In the genomic region with DNA sequence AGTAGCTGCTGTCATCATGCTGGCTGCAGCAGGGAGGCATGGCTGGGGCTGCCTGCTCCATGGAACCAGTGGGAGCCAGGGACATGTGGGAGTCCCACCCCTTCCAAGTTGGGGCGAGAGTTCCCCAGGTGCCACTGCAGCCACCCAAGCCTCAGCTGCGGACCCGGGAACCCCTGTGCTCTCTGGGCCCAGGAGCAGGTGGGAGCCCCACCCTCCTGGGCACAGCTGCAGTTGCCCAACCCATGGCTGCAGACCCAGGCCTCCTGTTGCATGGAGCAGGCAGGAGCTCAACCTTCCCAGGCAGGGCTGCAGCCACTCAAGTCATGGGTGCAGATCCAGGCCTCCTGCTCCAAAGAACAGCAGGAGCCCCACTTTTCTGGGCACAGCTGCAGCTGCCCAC, we compare ENCODE assay signal across 6 cellular contexts.
"Had no signal": no experiment of that assay in that cellular context is flagged by ENCODE, and none has a peak within 500 bp of the region (broad histone marks: within the 10 kb centered on the region; RNA-seq: fewer than 3 reads in every experiment).

No MANE protein-coding gene starts in this region.

- H3K36me3 ChIP-seq: HAP-1 had no signal

- H3K4me3 ChIP-seq: GM23338, HAP-1, K562 had no signal

- H3K9me3 Mint-ChIP-seq: HFFc6 had no signal

- DNase-seq: HFFc6, IMR-90 had no signal

- H3K4me1 ChIP-seq: HAP-1 had no signal

- H3K27ac Mint-ChIP-seq: GM23338, HFFc6 had no signal

- ATAC-seq: GM23338, HCT116, K562 had no signal

- H3K4me1 Mint-ChIP-seq: GM23338 had no signal

- H3K9me3 ChIP-seq: HAP-1 had no signal

- H3K4me3 Mint-ChIP-seq: GM23338, HFFc6 had no signal
